ENCODE assay signal across 12 cellular contexts in genomic region chr22:50471197-50471847, GRCh38. TPM values are rescaled to one million over a fixed set of nuclear protein-coding genes. Genes with fewer than 3 reads are reported as not detected.
DNase-seq lines count a peak whose midpoint lies in the region; ATAC-seq and TF ChIP-seq lines count a peak whose summit lies in the region.
"Had no signal": no experiment of that assay in that cellular context is flagged by ENCODE, and none has a peak within 500 bp of the region (broad histone marks: within the 10 kb centered on the region; RNA-seq: fewer than 3 reads in every experiment).

No MANE protein-coding gene starts in this region.

- H3K4me1 Mint-ChIP-seq in effector memory CD8-positive, alpha-beta T cell (ENCODE audit: low read depth in 2 of 2): peaks cover 43 to 63% of the 10 kb centered on the region in 2 donors

- H3K4me3 ChIP-seq in DOHH2 (ENCODE audit: low read length): peak overlapping the region; percentile 82
- no peak overlapping the region for H3K4me3 ChIP-seq in PC-9
- no peak overlapping the region for H3K4me3 ChIP-seq in skin epidermis
- H3K4me3 ChIP-seq: vagina had no signal

- H3K27ac ChIP-seq in DOHH2 (ENCODE audit: low read depth, low read length): peak overlapping the region; percentile 100
- peak overlapping the region; percentile 44 for H3K27ac ChIP-seq in PC-9
- H3K27ac ChIP-seq in skin epidermis: peak overlapping the region in 18 of 21 experiments; percentile 52 to 97 (median 76)

- intact Hi-C loops in PC-9 (cut with micrococcal nuclease; ENCODE audit: unreplicated experiment): no loop called here

- no peak for DNase-seq in PC-9
- no peak for DNase-seq in effector memory CD8-positive, alpha-beta T cell
- DNase-seq in NCI-H2029 treated with DMSO at 0.1 percent for 48 hours (lab: John Stamatoyannopoulos, UW): no peak
- no peak for DNase-seq in stimulated activated CD4-positive, alpha-beta T cell treated with anti-CD3 and anti-CD28 coated beads, Interleukin-2, amount 100 ng/mL, for 24 hours
- no peak for DNase-seq in NCI-H1048 (lab: John Stamatoyannopoulos, UW)
- DNase-seq: MV-4-11; stimulated activated CD4-positive, alpha-beta T cell treated with anti-CD3 and anti-CD28 coated beads, Interleukin-4, amount 100 ng/mL, for 4 hours had no signal

- H3K9me3 ChIP-seq in DOHH2 (ENCODE audit: control insufficient read depth, insufficient read depth, low read length) (no peaks in the 10 kb centered on the region), PC-9 (ENCODE audit: insufficient read depth, low read depth) (no peaks in the 10 kb centered on the region)
- H3K9me3 ChIP-seq: vagina had no signal

- H3K36me3 ChIP-seq in DOHH2 (ENCODE audit: control insufficient read depth, low read length) (peaks cover 68% of the 10 kb centered on the region), PC-9 (ENCODE audit: low read depth) (peaks cover 10% of the 10 kb centered on the region; the same call in 1 of the 2 replicates)

- H3K27me3 Mint-ChIP-seq in effector memory CD8-positive, alpha-beta T cell: no peaks in the 10 kb centered on the region

- H3K9me3 Mint-ChIP-seq in effector memory CD8-positive, alpha-beta T cell: no peaks in the 10 kb centered on the region
- H3K9me3 Mint-ChIP-seq: dendritic cell treated with granulocyte-macrophage colony-stimulating factor and Interleukin-4, amounts not matched to agents 40 ng/mL and 50 ng/mL, for 4 days had no signal

- H3K9me2 ChIP-seq in DOHH2 (replicated peaks; ENCODE audit: control insufficient read depth, low read length) (no peaks in the 10 kb centered on the region), PC-9 (ENCODE audit: insufficient read depth) (no peaks in the 10 kb centered on the region)

- H3F3A ChIP-seq in DOHH2 (ENCODE audit: control insufficient read depth, insufficient read depth) (peaks cover 18% of the 10 kb centered on the region), PC-9 (ENCODE audit: insufficient read depth, low read depth) (peaks cover 43% of the 10 kb centered on the region)

- peaks cover 28% of the 10 kb centered on the region for H3K36me3 Mint-ChIP-seq in effector memory CD8-positive, alpha-beta T cell (ENCODE audit: insufficient read depth)

- H4K20me1 ChIP-seq in DOHH2 (ENCODE audit: control insufficient read depth, insufficient read depth, low read depth, low read length) (no peaks in the 10 kb centered on the region), PC-9 (ENCODE audit: insufficient read depth) (peaks cover 74% of the 10 kb centered on the region)

- peak overlapping the region; percentile 88 to 95 for H3K27ac Mint-ChIP-seq in effector memory CD8-positive, alpha-beta T cell

- peaks cover 67% of the 10 kb centered on the region for H3K4me1 ChIP-seq in DOHH2 (ENCODE audit: control insufficient read depth, low read length)
- H3K4me1 ChIP-seq in PC-9 (replicated peaks; ENCODE audit: insufficient read depth): peaks cover 60% of the 10 kb centered on the region

- ATAC-seq in effector memory CD8-positive, alpha-beta T cell (replicated peaks): no peak

- H3K4me2 ChIP-seq in DOHH2 (ENCODE audit: low read length) (peak overlapping the region; percentile 97), PC-9 (peak overlapping the region; percentile 87)

- CTCF ChIA-PET in PC-9 (lab: Charles Lee): interaction anchor here (0.6 kb wide), 1 partner anchor 56 kb away, joined by 9 read pairs; no protein-coding TSS in a partner anchor

- H2AFZ ChIP-seq in PC-9: no peak overlapping the region

- H3K79me2 ChIP-seq in DOHH2 (ENCODE audit: control insufficient read depth, low read length) (peaks cover 70% of the 10 kb centered on the region), PC-9 (ENCODE audit: low read depth) (peaks cover 66% of the 10 kb centered on the region)

- H3K27me3 ChIP-seq in DOHH2 (ENCODE audit: control insufficient read depth, low read length) (no peaks in the 10 kb centered on the region), PC-9 (ENCODE audit: insufficient read depth, low read depth) (no peaks in the 10 kb centered on the region)
- H3K27me3 ChIP-seq: vagina had no signal

- POLR2A ChIA-PET in PC-9 (lab: Charles Lee; ENCODE audit: unreplicated experiment): no interaction called here

- peak overlapping the region; percentile 75 to 96 for H3K4me3 Mint-ChIP-seq in effector memory CD8-positive, alpha-beta T cell

- BruUV-seq in PC-9 (replicated peaks; lab: Mats Ljungman, UMichigan): no TSS peak

- TF ChIP-seq CTCF in DOHH2 (IDR thresholded peaks at IDR 0.05; ENCODE audit: low read depth, low read length, poor library complexity, severe bottlenecking): no peak
- no peak for TF ChIP-seq CTCF in PC-9 (conservative IDR thresholded peaks at IDR 0.05)

RNA-seq across cellular contexts. Expression of gene SBF1, which starts 3.5 kb away (rescaled TPM):
- total RNA-seq in PC-9 (2021): 85.2 and 104 TPM in 2 replicates

RNA-seq across cellular contexts. Expression of gene ADM2, which starts 10.0 kb away (rescaled TPM):
- 7.2 and 10.5 TPM in 2 replicates for total RNA-seq in PC-9 (2021)
- total RNA-seq: vagina had no signal

RNA-seq across cellular contexts. Expression of gene MIOX, which starts 15.3 kb away (rescaled TPM):
- 1.4 and 1.5 TPM in 2 replicates for total RNA-seq in PC-9 (2021)
- total RNA-seq: Daoy, vagina had no signal

RNA-seq across cellular contexts. Expression of gene LMF2, which starts 36.2 kb away (rescaled TPM):
- 37.3 and 52.2 TPM in 2 replicates for total RNA-seq in PC-9 (2021)

RNA-seq across cellular contexts. Expression of gene NCAPH2, which starts 36.7 kb away (rescaled TPM):
- total RNA-seq in PC-9 (2021): 58.8 and 62.9 TPM in 2 replicates

Comparison
In these comparisons a context has a peak if more than half of its experiments do, and no peak if none do; other contexts are left out.
1. H3K27ac ChIP-seq: peak in every context shown above with its lines; median percentile 100 in DOHH2; 76 in skin epidermis; 44 in PC-9.